ENCODE assay signal across 11 cellular contexts in genomic region chr5:79070002-79070567, GRCh38. TPM values are rescaled to one million over a fixed set of nuclear protein-coding genes. Genes with fewer than 3 reads are reported as not detected.
DNase-seq lines count a peak whose midpoint lies in the region; ATAC-seq and TF ChIP-seq lines count a peak whose summit lies in the region.
"Had no signal": no experiment of that assay in that cellular context is flagged by ENCODE, and none has a peak within 500 bp of the region (broad histone marks: within the 10 kb centered on the region; RNA-seq: fewer than 3 reads in every experiment).

No MANE protein-coding gene starts in this region.

- H3K4ac ChIP-seq in IMR-90 (ENCODE audit: low read depth, low read length) (peak overlapping the region; percentile 42; the same call in 1 of the 2 replicates), mesenchymal stem cell (ENCODE audit: low read depth in 1 of 2, low read length in 2 of 2) (peak overlapping the region in 1 of 2 experiments; percentile 2)

- H3K56ac ChIP-seq in IMR-90 (ENCODE audit: extremely low read depth, insufficient read depth, low read length), result no peak overlapping the region

- no peak overlapping the region; the same call in 1 of the 2 replicates for H3K18ac ChIP-seq in IMR-90 (ENCODE audit: low read depth, low read length)
- no peak overlapping the region for H3K18ac ChIP-seq in mesenchymal stem cell (ENCODE audit: low read depth in 1 of 2, low read length in 2 of 2)

- H3K4me3 ChIP-seq in IMR-90 (ENCODE audit: insufficient read depth, low read depth, low read length), result no peak overlapping the region
- peak overlapping the region; percentile 33 to 67 (median 49) for H3K4me3 ChIP-seq in esophagus squamous epithelium
- peak overlapping the region in 1 of 2 experiments; percentile 80 for H3K4me3 ChIP-seq in mesenchymal stem cell (ENCODE audit: insufficient read depth in 1 of 2, low read depth in 1 of 2, low read length in 2 of 2)
- peak overlapping the region; percentile 50 for H3K4me3 ChIP-seq in urinary bladder (ENCODE audit: low read depth, low read length)

- H2BK5ac ChIP-seq in IMR-90 (ENCODE audit: low read depth, low read length, poor library complexity, severe bottlenecking) (no peak overlapping the region), mesenchymal stem cell (ENCODE audit: low read depth, low read length, poor library complexity, severe bottlenecking) (no peak overlapping the region)

- no peak for TF ChIP-seq RAD21 in IMR-90 (IDR thresholded peaks at IDR 0.05; ENCODE audit: low read length)

- H3K23ac ChIP-seq in IMR-90 (ENCODE audit: low read depth, low read length) (no peak overlapping the region), mesenchymal stem cell (ENCODE audit: low read length in 2 of 2) (no peak overlapping the region)

- DNase-seq in IMR-90 (peak; percentile 26), esophagus squamous epithelium (lab: John Stamatoyannopoulos, UW) (no peak), mesenchymal stem cell (no peak), NCI-H524 treated with DMSO at 0.1 percent for 48 hours (lab: John Stamatoyannopoulos, UW) (no peak), NCI-H2081 (lab: John Stamatoyannopoulos, UW) (no peak)
- DNase-seq: activated naive CD4-positive, alpha-beta T cell treated with anti-CD3 and anti-CD28 coated beads, Interleukin-2, amount 10 ng/mL, durations not matched to agents 7 days and 5 days; foreskin melanocyte; WERI-Rb-1 had no signal

- H3K9me1 ChIP-seq in IMR-90 (ENCODE audit: insufficient read depth, low read length), result 0 out of 2 replicates have a peak, but pooled peaks cover 3% of the 10 kb centered on the region

- H3K14ac ChIP-seq in IMR-90 (replicated peaks; ENCODE audit: low read depth, low read length) (no peak overlapping the region), mesenchymal stem cell (ENCODE audit: low read length in 2 of 2) (no peak overlapping the region)

- H2AK9ac ChIP-seq in IMR-90 (replicated peaks; ENCODE audit: low read depth, low read length, poor library complexity), result no peak overlapping the region

- ATAC-seq in IMR-90 (ENCODE audit: low read depth) (no peak), GM19397 (IDR thresholded peaks at IDR 0.05; ENCODE audit: unreplicated experiment) (no peak)

- CTCF ChIA-PET in IMR-90 (lab: Yijun Ruan, JAX), result no interaction called here

- TF ChIP-seq POLR2A in IMR-90 (IDR thresholded peaks at IDR 0.05; ENCODE audit: low read depth, low read length) (no peak), esophagus squamous epithelium (IDR thresholded peaks at IDR 0.05) (no peak)

- H3K27me3 ChIP-seq in IMR-90 (ENCODE audit: control insufficient read depth, insufficient read depth, low read length) (no peaks in the 10 kb centered on the region; the same call in 1 of the 2 replicates), esophagus squamous epithelium (peaks cover 0 to 21% (median 0%) of the 10 kb centered on the region in 4 donors), mesenchymal stem cell (ENCODE audit: control insufficient read depth in 1 of 2, insufficient read depth in 1 of 2, low read length in 2 of 2) (no peaks in the 10 kb centered on the region)

- intact Hi-C loops in IMR-90 (cut with micrococcal nuclease), result no loop called here
- intact Hi-C loops in esophagus squamous epithelium (cut with DNase I), result no loop called here

- BruUV-seq in IMR-90 (replicated peaks; lab: Mats Ljungman, UMichigan), result no TSS peak

- H4K8ac ChIP-seq in IMR-90 (ENCODE audit: low read depth in 2 of 2, low read length in 2 of 2), result peak overlapping the region in 1 of 2 experiments; percentile 26; a peak in 1 of 4 replicates
- peak overlapping the region; percentile 14 for H4K8ac ChIP-seq in mesenchymal stem cell (ENCODE audit: low read length)

- H4K5ac ChIP-seq in IMR-90 (ENCODE audit: low read depth, low read length), result no peak overlapping the region

- H3K79me1 ChIP-seq in IMR-90 (ENCODE audit: low read depth in 1 of 2, low read length in 2 of 2) (no peaks in the 10 kb centered on the region), mesenchymal stem cell (replicated peaks; ENCODE audit: low read length, poor library complexity, severe bottlenecking) (no peaks in the 10 kb centered on the region)

- H3K9me3 ChIP-seq in IMR-90 (ENCODE audit: control insufficient read depth, insufficient read depth, low read length) (peaks cover 6% of the 10 kb centered on the region), esophagus squamous epithelium (peaks cover 0 to 8% (median 0%) of the 10 kb centered on the region in 3 donors), mesenchymal stem cell (ENCODE audit: control insufficient read depth, low read length) (peaks cover 12% of the 10 kb centered on the region)

- H3K4me1 ChIP-seq in IMR-90 (ENCODE audit: control insufficient read depth, insufficient read depth, low read length) (peaks cover 5% of the 10 kb centered on the region; the same call in 1 of the 2 replicates), esophagus squamous epithelium (peaks cover 0 to 9% (median 3%) of the 10 kb centered on the region in 3 donors), mesenchymal stem cell (ENCODE audit: control insufficient read depth, insufficient read depth, low read depth, low read length) (no peaks in the 10 kb centered on the region), urinary bladder (ENCODE audit: insufficient read depth) (no peaks in the 10 kb centered on the region)

- no peak overlapping the region for H2BK20ac ChIP-seq in IMR-90 (ENCODE audit: low read depth, low read length)

- H2BK15ac ChIP-seq in IMR-90 (ENCODE audit: low read depth, low read length) (no peak overlapping the region), mesenchymal stem cell (ENCODE audit: low read depth, poor library complexity, severe bottlenecking) (no peak overlapping the region)

- H4K91ac ChIP-seq in IMR-90 (ENCODE audit: insufficient read depth, low read depth, low read length) (no peak overlapping the region), mesenchymal stem cell (ENCODE audit: low read length) (peak overlapping the region; percentile 18)

- H2AK5ac ChIP-seq in IMR-90 (ENCODE audit: low read depth, low read length) (0 out of 2 replicates have a peak overlapping the region, but pooled peaks have one; percentile 0), mesenchymal stem cell (ENCODE audit: low read length, severe bottlenecking) (no peak overlapping the region)

- H3K27ac ChIP-seq in IMR-90 (ENCODE audit: insufficient read depth, low read length) (no peak overlapping the region), esophagus squamous epithelium (peak overlapping the region; percentile 46 to 73 (median 70)), mesenchymal stem cell (ENCODE audit: low read length, poor library complexity, severe bottlenecking) (no peak overlapping the region), urinary bladder (ENCODE audit: low read depth) (no peak overlapping the region)
- H3K27ac ChIP-seq: WERI-Rb-1 had no signal

- H3K9ac ChIP-seq in IMR-90 (ENCODE audit: low read depth, low read length), result no peak overlapping the region
- H3K9ac ChIP-seq in mesenchymal stem cell (ENCODE audit: low read length), result peak overlapping the region; percentile 90

- in situ Hi-C loops in IMR-90 (cut with MboI; ENCODE audit: low sequenced_read_pairs), result no loop called here

- no peaks in the 10 kb centered on the region for H3K36me3 ChIP-seq in IMR-90 (ENCODE audit: control insufficient read depth, insufficient read depth, low read length)
- no peaks in the 10 kb centered on the region for H3K36me3 ChIP-seq in esophagus squamous epithelium
- no peaks in the 10 kb centered on the region for H3K36me3 ChIP-seq in mesenchymal stem cell (ENCODE audit: control insufficient read depth in 1 of 2, insufficient read depth in 2 of 2, low read depth in 1 of 2, low read length in 2 of 2)
- no peaks in the 10 kb centered on the region for H3K36me3 ChIP-seq in urinary bladder (ENCODE audit: insufficient read depth)
- H3K36me3 ChIP-seq: WERI-Rb-1 had no signal

- no peaks in the 10 kb centered on the region for H4K20me1 ChIP-seq in IMR-90 (ENCODE audit: insufficient read depth, low read length)

- H2AFZ ChIP-seq in IMR-90 (replicated peaks; ENCODE audit: low read length, poor library complexity), result peak overlapping the region; percentile 87
- H2AFZ ChIP-seq in mesenchymal stem cell (ENCODE audit: low read depth, low read length), result no peak overlapping the region

- TF ChIP-seq CTCF in IMR-90 (conservative IDR thresholded peaks at IDR 0.05; ENCODE audit: low read depth, low read length), result no peak
- no peak for TF ChIP-seq CTCF in esophagus squamous epithelium (IDR thresholded peaks at IDR 0.05)

- dilution Hi-C loops in IMR-90 (cut with HindIII; ENCODE audit: low sequenced_read_pairs, unreplicated experiment), result no loop called here

- 87% methylated on average over 10 of the region's 30 CpGs; no CpG with 5 or more reads in 1 of the 2 experiments for WGBS in IMR-90 (ENCODE audit: extremely low coverage in 2 of 2, insufficient read length in 1 of 2), 2 experiments
- WGBS in esophagus squamous epithelium, 2 donors, result 52 to 71% methylated on average over 21 to 23 of the region's 30 CpGs
- 93% methylated on average over 25 of the region's 30 CpGs for WGBS in mesenchymal stem cell
- 55% methylated on average over 30 of the region's 30 CpGs for WGBS in urinary bladder

- no peak overlapping the region for H2BK12ac ChIP-seq in mesenchymal stem cell (ENCODE audit: low read length in 2 of 2)

- H2BK120ac ChIP-seq in IMR-90 (ENCODE audit: low read depth, low read length) (peak overlapping the region; percentile 19; the same call in 1 of the 2 replicates), mesenchymal stem cell (ENCODE audit: low read depth, low read length) (no peak overlapping the region)

- H3K4me2 ChIP-seq in IMR-90 (ENCODE audit: low read depth, low read length) (no peak overlapping the region; the same call in 1 of the 2 replicates), mesenchymal stem cell (ENCODE audit: low read length, poor library complexity, severe bottlenecking) (no peak overlapping the region)

- POLR2A ChIA-PET in IMR-90 (lab: Charles Lee; ENCODE audit: unreplicated experiment), result no interaction called here

RNA-seq across cellular contexts. Expression of gene BHMT2, which starts 0.5 kb away (rescaled TPM):
- total RNA-seq in IMR-90 (2012; rRNA removed), result 0.36 and 0.56 TPM in 2 replicates
- polyA plus RNA-seq in IMR-90 (2012; rRNA removed), result 0.16 and 0.60 TPM in 2 replicates
- 0.18 TPM in 2 replicates for polyA plus RNA-seq in IMR-90 (2012; cell fraction: cytosol; rRNA removed)
- polyA plus RNA-seq in IMR-90 (2012; cell fraction: nucleus; rRNA removed; ENCODE audit: low replicate concordance), result 0.28 and 1.3 TPM in 2 replicates
- total RNA-seq in esophagus squamous epithelium, result 10 to 100 TPM in 1 of 4 donors, 1 to 10 TPM in 3; 1.5 to 13.9 (median 5.1) TPM
- not detected for polyA plus RNA-seq in mesenchymal stem cell (2013, experiment 1 of 2)
- polyA plus RNA-seq in mesenchymal stem cell (2013, experiment 2 of 2), result not detected
- total RNA-seq in urinary bladder, result 4.1 TPM
- polyA plus RNA-seq in urinary bladder, result 18.1 TPM
- total RNA-seq: neural crest cell had no signal

RNA-seq across cellular contexts. Expression of gene DMGDH, which starts 0.6 kb away (rescaled TPM):
- total RNA-seq in IMR-90 (2012; rRNA removed) (under 0.01 and 0.18 TPM in 2 replicates), esophagus squamous epithelium (1 to 10 TPM in 2 of 4 donors, under 1 TPM in 1, not detected in 1; 0.64 to 3.1 (median 1.7) TPM), urinary bladder (3.1 TPM)
- polyA plus RNA-seq in IMR-90 (2012; rRNA removed) (0.14 TPM in 1 of 2 replicates, not detected in the other), urinary bladder (1.4 TPM)
- polyA plus RNA-seq in IMR-90 (2012; cell fraction: cytosol; rRNA removed), result 0.18 TPM in 1 of 2 replicates, not detected in the other
- polyA plus RNA-seq in IMR-90 (2012; cell fraction: nucleus; rRNA removed; ENCODE audit: low replicate concordance), result 0.14 and 0.79 TPM in 2 replicates
- 0.22 TPM for polyA plus RNA-seq in mesenchymal stem cell (2013, experiment 1 of 2)
- polyA plus RNA-seq in mesenchymal stem cell (2013, experiment 2 of 2), result 0.27 TPM
- total RNA-seq: neural crest cell had no signal

RNA-seq across cellular contexts. Expression of gene BHMT, which starts 41.5 kb away (rescaled TPM):
- not detected in 2 replicates for total RNA-seq in IMR-90 (2012; rRNA removed)
- not detected in 2 replicates for polyA plus RNA-seq in IMR-90 (2012; rRNA removed)
- polyA plus RNA-seq in IMR-90 (2012; cell fraction: cytosol; rRNA removed), result not detected in 2 replicates
- polyA plus RNA-seq in IMR-90 (2012; cell fraction: nucleus; rRNA removed; ENCODE audit: low replicate concordance), result not detected in 2 replicates
- total RNA-seq in esophagus squamous epithelium, result 1 to 10 TPM in 1 of 4 donors, under 1 TPM in 1, not detected in 2; 0.95 to 1.2 TPM
- not detected for polyA plus RNA-seq in mesenchymal stem cell (2013, experiment 1 of 2)
- not detected for polyA plus RNA-seq in mesenchymal stem cell (2013, experiment 2 of 2)
- 11.6 TPM for total RNA-seq in urinary bladder
- polyA plus RNA-seq in urinary bladder, result 8.2 TPM
- total RNA-seq: neural crest cell had no signal

Comparison
In these comparisons a context has a peak if more than half of its experiments do, and no peak if none do; other contexts are left out.
1. H3K27ac ChIP-seq: peak in esophagus squamous epithelium (4 of 4); none in IMR-90 (single experiment), mesenchymal stem cell (single experiment) and urinary bladder (single experiment).